17 cellular contexts compared by ENCODE assay signal in the genomic region with DNA sequence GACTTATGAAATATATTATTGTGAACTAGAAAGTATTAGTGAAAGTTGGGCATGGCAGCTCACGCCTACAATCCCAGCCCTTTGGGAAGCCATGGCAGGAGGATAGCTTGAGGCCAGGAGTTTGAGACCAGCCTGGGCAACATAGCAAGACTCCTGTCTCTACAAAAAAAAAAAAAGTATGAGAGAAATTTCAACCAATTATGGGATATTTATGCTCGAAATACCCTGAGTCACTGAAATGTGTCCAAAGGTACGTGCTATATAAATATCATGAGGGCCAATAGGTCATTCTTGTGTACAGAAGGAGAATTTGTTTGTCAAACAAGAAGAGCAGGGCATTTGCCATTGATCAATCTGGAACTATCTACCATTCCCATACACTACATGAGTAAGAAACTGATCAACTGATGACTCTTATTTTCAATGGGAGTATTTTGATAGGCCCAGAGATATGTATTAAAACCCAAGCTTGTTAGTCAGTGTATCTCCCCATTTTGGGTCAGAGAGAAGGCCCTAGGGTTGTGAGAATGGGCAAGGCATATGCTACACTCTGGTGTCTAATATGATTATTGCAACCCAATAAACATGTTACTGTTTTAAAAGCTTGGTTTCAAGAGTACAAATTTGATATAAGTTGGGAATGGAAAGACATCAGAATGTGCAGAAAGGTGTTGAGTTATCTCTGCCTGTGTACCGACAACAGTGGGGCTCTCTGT. TPM values are rescaled to one million over a fixed set of nuclear protein-coding genes. Genes with fewer than 3 reads are reported as not detected.
DNase-seq lines count a peak whose midpoint lies in the region; ATAC-seq and TF ChIP-seq lines count a peak whose summit lies in the region.
"Had no signal": no experiment of that assay in that cellular context is flagged by ENCODE, and none has a peak within 500 bp of the region (broad histone marks: within the 10 kb centered on the region; RNA-seq: fewer than 3 reads in every experiment).

No MANE protein-coding gene starts in this region.

- no peak for TF ChIP-seq CTCF in SK-N-SH (IDR thresholded peaks at IDR 0.05)
- peak; percentile 43; the same call in 1 of the 2 replicates for TF ChIP-seq CTCF in OCI-LY7 (conservative IDR thresholded peaks at IDR 0.05; ENCODE audit: low read length)
- peak; percentile 14 for TF ChIP-seq CTCF in fibroblast of mammary gland (conservative IDR thresholded peaks at IDR 0.05; ENCODE audit: control insufficient read depth, insufficient read depth, low read depth, low read length)
- TF ChIP-seq CTCF in thyroid gland (IDR thresholded peaks at IDR 0.05) = peak in 4 of 6 experiments; percentile 29 to 56 (median 48)
- TF ChIP-seq CTCF in sigmoid colon (IDR thresholded peaks at IDR 0.05) = no peak

- H3K79me2 ChIP-seq in SK-N-SH (ENCODE audit: insufficient read depth) (no peaks in the 10 kb centered on the region), OCI-LY7 (ENCODE audit: insufficient read depth, low read depth, low read length) (no peaks in the 10 kb centered on the region)

- H2AFZ ChIP-seq in SK-N-SH (ENCODE audit: low read depth) = no peak overlapping the region
- no peak overlapping the region for H2AFZ ChIP-seq in OCI-LY7 (ENCODE audit: low read length)

- no peaks in the 10 kb centered on the region for H3F3A ChIP-seq in SK-N-SH (replicated peaks; ENCODE audit: insufficient read depth)

- H3K27ac ChIP-seq in SK-N-SH (ENCODE audit: low read depth in 2 of 2, low read length in 1 of 2) (no peak overlapping the region), OCI-LY7 (ENCODE audit: low read depth, low read length, poor library complexity, severe bottlenecking) (no peak overlapping the region), thyroid gland (no peak overlapping the region), sigmoid colon (no peak overlapping the region)
- no peak overlapping the region for H3K27ac ChIP-seq in CD8-positive, alpha-beta memory T cell (ENCODE audit: low read depth, low read length)
- H3K27ac ChIP-seq: SJSA1, upper lobe of left lung had no signal

- POLR2A ChIA-PET in SK-N-SH (lab: Yijun Ruan, JAX) = no interaction called here
- POLR2A ChIA-PET in OCI-LY7 (lab: Charles Lee) = interaction anchor here (0.6 to 1.0 kb wide), 4 partner anchors 11 to 577 kb away, joined by 3 to 4 read pairs (median 4); no protein-coding TSS in a partner anchor
- POLR2A ChIA-PET in CD8-positive, alpha-beta memory T cell (lab: Charles Lee) = no interaction called here

- H3K27me3 ChIP-seq in SK-N-SH (ENCODE audit: insufficient read depth) (no peaks in the 10 kb centered on the region), thyroid gland (no peaks in the 10 kb centered on the region), sigmoid colon (no peaks in the 10 kb centered on the region)
- H3K27me3 ChIP-seq in CD8-positive, alpha-beta memory T cell (ENCODE audit: insufficient read depth, low read length, poor library complexity, severe bottlenecking) = no peaks in the 10 kb centered on the region
- H3K27me3 ChIP-seq: upper lobe of left lung had no signal

- intact Hi-C loops in OCI-LY7 (cut with micrococcal nuclease; ENCODE audit: unreplicated experiment) = no loop called here
- intact Hi-C loops in thyroid gland (cut with DNase I) = no loop called here
- intact Hi-C loops in sigmoid colon (cut with DNase I) = no loop called here

- no peak overlapping the region for H3K4me2 ChIP-seq in SK-N-SH
- H3K4me2 ChIP-seq in OCI-LY7 (ENCODE audit: low read length) = no peak overlapping the region

- no peak overlapping the region for H3K9ac ChIP-seq in SK-N-SH

- H3K36me3 Mint-ChIP-seq in CD8-positive, alpha-beta memory T cell = no peaks in the 10 kb centered on the region
- H3K36me3 Mint-ChIP-seq: activated CD4-positive, alpha-beta memory T cell treated with anti-CD3 and anti-CD28 coated beads for 36 hours; stimulated activated naive B cell treated with anti-CD40 and anti-IgM and Interleukin-4, amounts not matched to agents 10 μg/mL and 1 μg/mL and 100 μg/mL, for 72 hours had no signal

- DNase-seq in SK-N-SH (no peak), OCI-LY7 (ENCODE audit: low spot score) (no peak), fibroblast of mammary gland (ENCODE audit: low read depth) (peak; percentile 10), thyroid gland (no peak), sigmoid colon (no peak), RKO (ENCODE audit: low spot score) (no peak)
- no peak for DNase-seq in CD8-positive, alpha-beta memory T cell
- DNase-seq: activated CD4-positive, alpha-beta memory T cell treated with anti-CD3 and anti-CD28 coated beads for 36 hours; aorta; dermis blood vessel endothelial cell; NCI-H2107; NCI-H748 treated with DMSO at 0.1 percent for 48 hours; stimulated activated naive B cell treated with anti-CD40 and anti-IgM and Interleukin-4, amounts not matched to agents 10 μg/mL and 1 μg/mL and 100 μg/mL, for 72 hours; upper lobe of left lung had no signal

- TF ChIP-seq RAD21 in SK-N-SH (IDR thresholded peaks at IDR 0.05; ENCODE audit: low read length) = peak; percentile 23; the same call in 1 of the 2 replicates

- H3K27me3 Mint-ChIP-seq in CD8-positive, alpha-beta memory T cell = peaks cover 0 to 19% of the 10 kb centered on the region in 2 donors

- WGBS in SK-N-SH (ENCODE audit: low lambda C conversion rate) = 66% methylated on average over 4 of the region's 4 CpGs
- WGBS in thyroid gland, 2 donors = 79 to 93% methylated on average over 4 of the region's 4 CpGs
- WGBS in sigmoid colon, 2 donors = 66 to 85% methylated on average over 4 of the region's 4 CpGs

- CTCF ChIA-PET in SK-N-SH (lab: Yijun Ruan, JAX) = interaction anchor here (0.6 to 1.6 kb wide), 6 partner anchors 10 to 511 kb away, joined by 3 to 4 read pairs (median 4); a partner anchor contains a TSS
- CTCF ChIA-PET in OCI-LY7 (lab: Charles Lee; ENCODE audit: unreplicated experiment) = no interaction called here
- CTCF ChIA-PET in CD8-positive, alpha-beta memory T cell (lab: Charles Lee) = no interaction called here

- no peak overlapping the region for H3K4me3 ChIP-seq in SK-N-SH (ENCODE audit: low read depth in 2 of 2, low read length in 1 of 2)
- no peak overlapping the region for H3K4me3 ChIP-seq in OCI-LY7 (ENCODE audit: low read depth, low read length, poor library complexity, severe bottlenecking)
- no peak overlapping the region for H3K4me3 ChIP-seq in fibroblast of mammary gland (ENCODE audit: control insufficient read depth, low read depth, low read length)
- H3K4me3 ChIP-seq in thyroid gland (replicated peaks in 1 of 3) = no peak overlapping the region
- H3K4me3 ChIP-seq in sigmoid colon = no peak overlapping the region
- H3K4me3 ChIP-seq in CD8-positive, alpha-beta memory T cell (ENCODE audit: low read length) = no peak overlapping the region
- H3K4me3 ChIP-seq: SJSA1, upper lobe of left lung had no signal

- no peaks in the 10 kb centered on the region for H3K9me3 Mint-ChIP-seq in CD8-positive, alpha-beta memory T cell
- H3K9me3 Mint-ChIP-seq: activated CD4-positive, alpha-beta memory T cell treated with anti-CD3 and anti-CD28 coated beads for 36 hours; activated T-helper 1 cell treated with anti-CD3 and anti-CD28 coated beads, Interleukin-12 subunit alpha, Interleukin-12 subunit beta, Interleukin-2, Interleukin-4 antibody, amounts not matched to agents 30 ng/mL and 10 ng/mL and 1 ng/mL, durations not matched to agents 14 hours and 24 hours and 36 hours; stimulated activated naive B cell treated with anti-CD40 and anti-IgM and Interleukin-4, amounts not matched to agents 10 μg/mL and 1 μg/mL and 100 μg/mL, for 72 hours had no signal

- H3K27ac Mint-ChIP-seq in CD8-positive, alpha-beta memory T cell = no peak overlapping the region
- H3K27ac Mint-ChIP-seq: activated CD4-positive, alpha-beta memory T cell treated with anti-CD3 and anti-CD28 coated beads for 36 hours; activated T-helper 1 cell treated with anti-CD3 and anti-CD28 coated beads, Interleukin-12 subunit alpha, Interleukin-12 subunit beta, Interleukin-2, Interleukin-4 antibody, amounts not matched to agents 30 ng/mL and 10 ng/mL and 1 ng/mL, durations not matched to agents 14 hours and 24 hours and 36 hours; stimulated activated naive B cell treated with anti-CD40 and anti-IgM and Interleukin-4, amounts not matched to agents 10 μg/mL and 1 μg/mL and 100 μg/mL, for 72 hours had no signal

- H3K4me3 Mint-ChIP-seq in CD8-positive, alpha-beta memory T cell = no peak overlapping the region
- H3K4me3 Mint-ChIP-seq: activated CD4-positive, alpha-beta memory T cell treated with anti-CD3 and anti-CD28 coated beads for 36 hours; activated T-helper 1 cell treated with anti-CD3 and anti-CD28 coated beads, Interleukin-12 subunit alpha, Interleukin-12 subunit beta, Interleukin-2, Interleukin-4 antibody, amounts not matched to agents 30 ng/mL and 10 ng/mL and 1 ng/mL, durations not matched to agents 14 hours and 24 hours and 36 hours; stimulated activated naive B cell treated with anti-CD40 and anti-IgM and Interleukin-4, amounts not matched to agents 10 μg/mL and 1 μg/mL and 100 μg/mL, for 72 hours had no signal

- H3K9me3 ChIP-seq in SK-N-SH (no peaks in the 10 kb centered on the region), OCI-LY7 (ENCODE audit: low read length) (no peaks in the 10 kb centered on the region), thyroid gland (no peaks in the 10 kb centered on the region), sigmoid colon (no peaks in the 10 kb centered on the region)
- no peaks in the 10 kb centered on the region for H3K9me3 ChIP-seq in CD8-positive, alpha-beta memory T cell (ENCODE audit: low read length)
- H3K9me3 ChIP-seq: SJSA1, upper lobe of left lung had no signal

- H3K4me1 ChIP-seq in SK-N-SH (ENCODE audit: control insufficient read depth in 1 of 2, insufficient read depth in 2 of 2, low read depth in 1 of 2, low read length in 1 of 2) (no peaks in the 10 kb centered on the region), OCI-LY7 (ENCODE audit: insufficient read depth, low read length, poor library complexity, severe bottlenecking) (no peaks in the 10 kb centered on the region), thyroid gland (no peaks in the 10 kb centered on the region), sigmoid colon (no peaks in the 10 kb centered on the region)
- H3K4me1 ChIP-seq in CD8-positive, alpha-beta memory T cell (ENCODE audit: insufficient read depth, low read length) = no peaks in the 10 kb centered on the region
- H3K4me1 ChIP-seq: SJSA1, upper lobe of left lung had no signal

- H3K9me2 ChIP-seq in SK-N-SH (no peaks in the 10 kb centered on the region), OCI-LY7 (ENCODE audit: insufficient read depth, low read length) (no peaks in the 10 kb centered on the region)

- H4K20me1 ChIP-seq in SK-N-SH (ENCODE audit: insufficient read depth) (no peaks in the 10 kb centered on the region), OCI-LY7 (ENCODE audit: insufficient read depth, low read length) (no peaks in the 10 kb centered on the region)

- no TSS peak for BruUV-seq in OCI-LY7 (replicated peaks; lab: Mats Ljungman, UMichigan)

- TF ChIP-seq EP300 in SK-N-SH (IDR thresholded peaks at IDR 0.05; ENCODE audit: borderline replicate concordance in 1 of 2, low read depth in 1 of 2, low read length in 1 of 2) = no peak
- no peak for TF ChIP-seq EP300 in sigmoid colon (IDR thresholded peaks at IDR 0.05)

- no peaks in the 10 kb centered on the region for H3K36me3 ChIP-seq in SK-N-SH (replicated peaks in 1 of 2; ENCODE audit: control insufficient read depth in 1 of 2, insufficient read depth in 2 of 2, low read length in 1 of 2)
- H3K36me3 ChIP-seq in OCI-LY7 (ENCODE audit: insufficient read depth, low read length) = no peaks in the 10 kb centered on the region
- no peaks in the 10 kb centered on the region for H3K36me3 ChIP-seq in thyroid gland
- H3K36me3 ChIP-seq in sigmoid colon = no peaks in the 10 kb centered on the region
- H3K36me3 ChIP-seq in CD8-positive, alpha-beta memory T cell (ENCODE audit: insufficient read depth, low read length) = no peaks in the 10 kb centered on the region
- H3K36me3 ChIP-seq: SJSA1, upper lobe of left lung had no signal

- H3K4me1 Mint-ChIP-seq in CD8-positive, alpha-beta memory T cell = no peaks in the 10 kb centered on the region
- H3K4me1 Mint-ChIP-seq: stimulated activated naive B cell treated with anti-CD40 and anti-IgM and Interleukin-4, amounts not matched to agents 10 μg/mL and 1 μg/mL and 100 μg/mL, for 72 hours had no signal

- ATAC-seq in SK-N-SH treated with all-trans-retinoic acid at 6 μM for 48 hours = no peak
- ATAC-seq: stimulated activated naive B cell treated with anti-CD40 and anti-IgM and Interleukin-4, amounts not matched to agents 10 μg/mL and 1 μg/mL and 100 μg/mL, for 72 hours had no signal

- no peak for TF ChIP-seq POLR2A in thyroid gland (IDR thresholded peaks at IDR 0.05)
- no peak for TF ChIP-seq POLR2A in sigmoid colon (IDR thresholded peaks at IDR 0.05)

RNA-seq across cellular contexts. Expression of a gene that starts 21.7 kb away (rescaled TPM):
- polyA plus RNA-seq in SK-N-SH (2012; rRNA removed) (2.2 and 2.9 TPM in 2 replicates), sigmoid colon (1 to 10 TPM in 1 of 3 donors, under 1 TPM in 2; 0.23 to 1.2 (median 0.69) TPM)
- polyA plus RNA-seq in SK-N-SH (2012; cell fraction: cytosol; rRNA removed) = 3.5 and 5.0 TPM in 2 replicates
- polyA plus RNA-seq in SK-N-SH (2012; cell fraction: nucleus; rRNA removed) = 1.1 and 1.7 TPM in 2 replicates
- 6.3 and 11.2 TPM in 2 replicates for total RNA-seq in OCI-LY7 (2014; rRNA removed; shearing (Covaris generic))
- total RNA-seq in OCI-LY7 (2022) (13.9 and 15.4 TPM in 2 replicates), thyroid gland (10 to 100 TPM; 26.1 to 42.9 (median 37.9) TPM), sigmoid colon (10 to 100 TPM in 3 of 4 donors, 1 to 10 TPM in 1; 8.3 to 31.0 (median 12.0) TPM)
- 10 to 100 TPM in 1 of 2 experiments, 1 to 10 TPM in 1; 7.3 to 11.1 TPM for total RNA-seq in CD8-positive, alpha-beta memory T cell
- 4.6 TPM for polyA plus RNA-seq in CD8-positive, alpha-beta memory T cell

Comparison
In these comparisons a context has a peak if more than half of its experiments do, and no peak if none do; other contexts are left out.
1. CTCF ChIP-seq: peak in OCI-LY7 (single experiment), fibroblast of mammary gland (single experiment) and thyroid gland (4 of 6); none in SK-N-SH (single experiment) and sigmoid colon (0 of 4).